In the genomic region with DNA sequence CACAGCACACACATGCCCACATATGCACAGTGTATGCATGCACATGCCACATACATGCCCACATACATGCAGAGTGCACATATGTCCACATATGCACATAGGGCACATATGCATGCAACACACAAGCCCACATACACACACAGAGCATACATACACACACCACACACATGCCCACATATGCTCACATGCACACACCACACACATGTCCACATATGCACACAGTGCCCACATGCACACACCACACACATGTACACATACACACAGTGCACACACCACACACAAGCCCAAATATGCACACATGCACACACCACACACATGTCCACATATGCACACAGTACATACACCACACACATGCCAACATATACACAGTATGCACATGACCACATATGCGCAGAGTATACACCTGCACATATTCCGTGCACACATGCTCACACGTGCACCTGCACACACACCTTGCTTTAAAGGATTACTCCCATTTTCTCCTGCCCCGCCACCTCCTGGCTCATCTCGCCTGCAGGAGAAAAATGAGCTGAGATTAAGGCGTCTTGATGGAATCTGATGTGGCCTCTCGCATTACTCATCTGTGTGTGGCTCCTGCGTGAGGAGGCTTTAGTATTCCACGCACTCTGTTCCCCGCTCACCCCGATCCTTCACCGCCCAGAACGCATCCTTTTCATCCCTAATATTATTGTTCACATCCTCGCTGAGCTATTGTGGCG, we compare ENCODE assay signal across 21 cellular contexts.
DNase-seq lines count a peak whose midpoint lies in the region; ATAC-seq, FAIRE-seq and TF ChIP-seq lines count a peak whose summit lies in the region.
"Had no signal": no experiment of that assay in that cellular context is flagged by ENCODE, and none has a peak within 500 bp of the region (broad histone marks: within the 10 kb centered on the region; RNA-seq: fewer than 3 reads in every experiment).

No MANE protein-coding gene starts in this region.

- H3K9ac ChIP-seq in H1 (replicated peaks in 1 of 4; ENCODE audit: extremely low read depth in 1 of 4, low read depth in 3 of 4, low read length in 3 of 4) (peak overlapping the region in 1 of 4 experiments; percentile 38; a peak in 1 of 7 replicates), neural cell (ENCODE audit: low read length) (peak overlapping the region; percentile 8)
- H3K9ac ChIP-seq: KMS-11 had no signal

- H4K91ac ChIP-seq in H1 (replicated peaks; ENCODE audit: insufficient read length, low read length), result peak overlapping the region; percentile 82

- no peaks in the 10 kb centered on the region for H3K36me3 Mint-ChIP-seq in activated naive CD4-positive, alpha-beta T cell treated with anti-CD3 and anti-CD28 coated beads, Interleukin-2, amount 50 U/mL, for 24 hours
- no peaks in the 10 kb centered on the region for H3K36me3 Mint-ChIP-seq in activated naive CD4-positive, alpha-beta T cell treated with anti-CD3 and anti-CD28 coated beads, Interleukin-2, amount 50 U/mL, for 72 hours
- H3K36me3 Mint-ChIP-seq: CD4-positive, CD25-positive, alpha-beta regulatory T cell had no signal

- no peak overlapping the region for H3K56ac ChIP-seq in H1 (replicated peaks; ENCODE audit: insufficient read length, low read depth, low read length)

- no peaks in the 10 kb centered on the region for H3K36me3 ChIP-seq in H1 (ENCODE audit: control insufficient read depth in 2 of 4, insufficient read depth in 4 of 4, low read length in 3 of 4)
- no peaks in the 10 kb centered on the region for H3K36me3 ChIP-seq in neural cell (ENCODE audit: insufficient read depth, low read length)
- no peaks in the 10 kb centered on the region for H3K36me3 ChIP-seq in effector memory CD4-positive, alpha-beta T cell (ENCODE audit: control insufficient read depth, insufficient read depth, low read length)
- H3K36me3 ChIP-seq in brain microvascular endothelial cell (replicated peaks), result no peaks in the 10 kb centered on the region

- H3K4me3 ChIP-seq in H1 (ENCODE audit: extremely low read depth in 1 of 4, insufficient read depth in 2 of 4, low read depth in 3 of 4, low read length in 4 of 4), result no peak overlapping the region
- no peak overlapping the region for H3K4me3 ChIP-seq in neural cell (ENCODE audit: low read length)
- no peak overlapping the region for H3K4me3 ChIP-seq in effector memory CD4-positive, alpha-beta T cell (ENCODE audit: insufficient read depth, low read depth, low read length, poor library complexity, severe bottlenecking)
- no peak overlapping the region for H3K4me3 ChIP-seq in brain microvascular endothelial cell (ENCODE audit: low read depth, low read length)

- peak overlapping the region; percentile 46 for H3K14ac ChIP-seq in H1 (ENCODE audit: insufficient read length)

- no peak overlapping the region for H2BK15ac ChIP-seq in H1 (ENCODE audit: low read length)

- no peaks in the 10 kb centered on the region for H3K9me2 ChIP-seq in neural cell (ENCODE audit: insufficient read depth, low read length)

- no peaks in the 10 kb centered on the region for H3K9me3 ChIP-seq in H1 (ENCODE audit: insufficient read depth in 2 of 2, low read depth in 1 of 2, low read length in 1 of 2)
- no peaks in the 10 kb centered on the region for H3K9me3 ChIP-seq in neural cell (ENCODE audit: low read length)
- no peaks in the 10 kb centered on the region for H3K9me3 ChIP-seq in effector memory CD4-positive, alpha-beta T cell (ENCODE audit: control insufficient read depth, low read length)
- H3K9me3 ChIP-seq: Caco-2 had no signal

- H4K20me1 ChIP-seq in H1 (replicated peaks in 1 of 2; ENCODE audit: control insufficient read depth in 1 of 2, insufficient read depth in 2 of 2, low read length in 2 of 2) (peaks cover 0 to 5% of the 10 kb centered on the region in 2 experiments), neural cell (ENCODE audit: insufficient read depth) (no peaks in the 10 kb centered on the region)

- H3K27me3 ChIP-seq in H1 (replicated peaks in 1 of 4; ENCODE audit: control insufficient read depth in 3 of 4, extremely low read depth in 1 of 4, insufficient read depth in 3 of 4, low read length in 3 of 4) (no peaks in the 10 kb centered on the region), neural cell (ENCODE audit: insufficient read depth, low read depth, low read length) (no peaks in the 10 kb centered on the region), brain microvascular endothelial cell (replicated peaks) (no peaks in the 10 kb centered on the region)
- peaks cover 11% of the 10 kb centered on the region for H3K27me3 ChIP-seq in effector memory CD4-positive, alpha-beta T cell (replicated peaks; ENCODE audit: control insufficient read depth, insufficient read depth, low read length, poor library complexity, severe bottlenecking)

- H3K4ac ChIP-seq in H1 (replicated peaks; ENCODE audit: insufficient read length, low read depth, low read length), result no peak overlapping the region

- no peaks in the 10 kb centered on the region for H3F3A ChIP-seq in neural cell (ENCODE audit: insufficient read depth, low read length, poor library complexity, severe bottlenecking)

- no peaks in the 10 kb centered on the region; a peak in 1 of 7 replicates for H3K4me1 ChIP-seq in H1 (replicated peaks in 1 of 4; ENCODE audit: control insufficient read depth in 3 of 4, insufficient read depth in 4 of 4, low read length in 3 of 4)
- H3K4me1 ChIP-seq in effector memory CD4-positive, alpha-beta T cell (ENCODE audit: control insufficient read depth, insufficient read depth, low read length, poor library complexity, severe bottlenecking), result no peaks in the 10 kb centered on the region

- no peak for TF ChIP-seq CTCF in H1 (IDR thresholded peaks at IDR 0.05; ENCODE audit: control extremely low read depth in 1 of 3, insufficient read depth in 1 of 3, low read depth in 1 of 3, low read length in 3 of 3)
- peak; percentile 44 for TF ChIP-seq CTCF in neural cell (IDR thresholded peaks at IDR 0.05; ENCODE audit: poor library complexity, severe bottlenecking)
- no peak for TF ChIP-seq CTCF in brain microvascular endothelial cell (IDR thresholded peaks at IDR 0.05; ENCODE audit: low read depth, low read length, missing control alignments)

- 0 out of 2 replicates have a peak overlapping the region, but pooled peaks have one; percentile 12 for H2BK5ac ChIP-seq in H1 (ENCODE audit: low read depth, low read length)

- peak overlapping the region; percentile 57 for H3K23ac ChIP-seq in H1 (ENCODE audit: insufficient read length)

- no peaks in the 10 kb centered on the region for H3K9me3 Mint-ChIP-seq in activated naive CD4-positive, alpha-beta T cell treated with anti-CD3 and anti-CD28 coated beads, Interleukin-2, amount 50 U/mL, for 24 hours
- H3K9me3 Mint-ChIP-seq in activated naive CD4-positive, alpha-beta T cell treated with anti-CD3 and anti-CD28 coated beads, Interleukin-2, amount 50 U/mL, for 72 hours, result peaks cover 5% of the 10 kb centered on the region in 2 donors
- H3K9me3 Mint-ChIP-seq: CD4-positive, CD25-positive, alpha-beta regulatory T cell had no signal

- no peak overlapping the region; the same call in 1 of the 2 replicates for H2BK12ac ChIP-seq in H1 (ENCODE audit: low read depth, low read length)

- H2BK20ac ChIP-seq in H1 (ENCODE audit: low read length), result peak overlapping the region; percentile 40; the same call in 1 of the 2 replicates

- WGBS in H1 (ENCODE audit: extremely low coverage in 1 of 2, insufficient coverage in 1 of 2, insufficient read length in 1 of 2, insufficient replicate concordance in 2 of 2, low coverage in 1 of 2, low lambda C conversion rate in 2 of 2, missing lambda C conversion rate in 1 of 2), 2 experiments, result 86% methylated on average over 15 of the region's 15 CpGs; no CpG with 5 or more reads in 1 of the 2 experiments

- CTCF ChIA-PET in H1 (lab: Charles Lee; ENCODE audit: partially characterized antibody) (interaction anchor here (1.1 to 2.4 kb wide), 4 partner anchors 11 to 169 kb away, joined by 3 to 16 read pairs (median 6); no protein-coding TSS in a partner anchor), HEK293T (lab: Yijun Ruan, JAX) (no interaction called here)

- no peak overlapping the region for H3K4me2 ChIP-seq in H1 (ENCODE audit: insufficient read depth in 1 of 2, low read depth in 2 of 2, low read length in 2 of 2)
- no peak overlapping the region for H3K4me2 ChIP-seq in neural cell (ENCODE audit: low read length)
- H3K4me2 ChIP-seq: KMS-11 had no signal

- no peak overlapping the region for H4K5ac ChIP-seq in H1 (ENCODE audit: insufficient read length, low read depth, low read length)

- POLR2A ChIA-PET in H1 (lab: Charles Lee; ENCODE audit: partially characterized antibody), result no interaction called here
- POLR2A ChIA-PET in HEK293T (lab: Yijun Ruan, JAX), result no interaction called here

- TF ChIP-seq EP300 in H1 (IDR thresholded peaks at IDR 0.05; ENCODE audit: borderline replicate concordance in 1 of 2, low read depth in 2 of 2, low read length in 2 of 2) (no peak), neural cell (conservative IDR thresholded peaks at IDR 0.05; ENCODE audit: poor library complexity, severe bottlenecking) (no peak)

- ATAC-seq in activated naive CD4-positive, alpha-beta T cell treated with anti-CD3 and anti-CD28 coated beads, Interleukin-2, amount 50 U/mL, for 72 hours, result no peak

- FAIRE-seq in H1 (lab: Jason Lieb, UNC), result no peak
- FAIRE-seq: G401.6 had no signal

- DNase-seq in activated naive CD4-positive, alpha-beta T cell treated with anti-CD3 and anti-CD28 coated beads, Interleukin-2, amount 50 U/mL, for 72 hours (ENCODE audit: low spot score in 2 of 2), result no peak
- no peak for DNase-seq in H1 (ENCODE audit: low read depth in 1 of 2, low spot score in 2 of 2)
- DNase-seq in effector memory CD4-positive, alpha-beta T cell, result no peak
- no peak for DNase-seq in GOT3 (lab: John Stamatoyannopoulos, UW)
- DNase-seq in HEK293T (ENCODE audit: extremely low spot score), result no peak
- DNase-seq in brain microvascular endothelial cell, result no peak
- DNase-seq: 8988T; Caco-2; CD4-positive, CD25-positive, alpha-beta regulatory T cell; MV-4-11; NCI-H1417; NCI-H187; NCI-H2227 treated with DMSO at 0.1 percent for 48 hours; NCI-H510A treated with DMSO at 0.1 percent for 48 hours; NCI-H774; SHP77 had no signal

- H3K23me2 ChIP-seq in H1 (ENCODE audit: low read depth, low read length), result no peaks in the 10 kb centered on the region

- in situ Hi-C loops in brain microvascular endothelial cell (cut with HindIII; ENCODE audit: low pct_ligation_motif_present, low sequenced_read_pairs), result no loop called here

- peak overlapping the region; percentile 26 for H3K27ac Mint-ChIP-seq in activated naive CD4-positive, alpha-beta T cell treated with anti-CD3 and anti-CD28 coated beads, Interleukin-2, amount 50 U/mL, for 24 hours
- H3K27ac Mint-ChIP-seq in activated naive CD4-positive, alpha-beta T cell treated with anti-CD3 and anti-CD28 coated beads, Interleukin-2, amount 50 U/mL, for 72 hours, result no peak overlapping the region
- H3K27ac Mint-ChIP-seq: B cell; CD4-positive, CD25-positive, alpha-beta regulatory T cell had no signal

- no peak overlapping the region for H3K27ac ChIP-seq in H1 (ENCODE audit: low read depth, low read length)
- H3K27ac ChIP-seq in neural cell (ENCODE audit: low read length), result peak overlapping the region; percentile 47
- no peak overlapping the region for H3K27ac ChIP-seq in effector memory CD4-positive, alpha-beta T cell (ENCODE audit: insufficient read depth, low read length, poor library complexity, severe bottlenecking)
- H3K27ac ChIP-seq in brain microvascular endothelial cell, result no peak overlapping the region
- H3K27ac ChIP-seq: KMS-11 had no signal

- no peak overlapping the region for H4K8ac ChIP-seq in H1 (ENCODE audit: extremely low read depth, insufficient read depth, low read length)

- H3K4me1 Mint-ChIP-seq in activated naive CD4-positive, alpha-beta T cell treated with anti-CD3 and anti-CD28 coated beads, Interleukin-2, amount 50 U/mL, for 24 hours, result no peaks in the 10 kb centered on the region
- H3K4me1 Mint-ChIP-seq: B cell had no signal

- TF ChIP-seq RAD21 in H1 (IDR thresholded peaks at IDR 0.05 in 1 of 2, conservative IDR thresholded peaks at IDR 0.05 in 1 of 2; ENCODE audit: low read depth in 2 of 2, low read length in 2 of 2) (no peak), neural cell (conservative IDR thresholded peaks at IDR 0.05) (peak; percentile 27)

- H2BK120ac ChIP-seq in H1 (replicated peaks; ENCODE audit: low read depth, low read length), result peak overlapping the region; percentile 55

- H2AK5ac ChIP-seq in H1 (ENCODE audit: low read depth, low read length), result peak overlapping the region; percentile 32; the same call in 1 of the 2 replicates

- 0 out of 2 replicates have a peak overlapping the region, but pooled peaks have one; percentile 38 for H2AFZ ChIP-seq in H1 (ENCODE audit: low read length)
- peak overlapping the region; percentile 15 for H2AFZ ChIP-seq in neural cell (ENCODE audit: low read depth, low read length)

- H3K4me3 Mint-ChIP-seq in activated naive CD4-positive, alpha-beta T cell treated with anti-CD3 and anti-CD28 coated beads, Interleukin-2, amount 50 U/mL, for 24 hours, result no peak overlapping the region
- H3K4me3 Mint-ChIP-seq: B cell; CD4-positive, CD25-positive, alpha-beta regulatory T cell had no signal

- TF ChIP-seq POLR2A in H1 (IDR thresholded peaks at IDR 0.05; ENCODE audit: control extremely low read depth in 1 of 2, low read depth in 2 of 2, low read length in 2 of 2), result no peak

- H3K27me3 Mint-ChIP-seq in activated naive CD4-positive, alpha-beta T cell treated with anti-CD3 and anti-CD28 coated beads, Interleukin-2, amount 50 U/mL, for 24 hours, result peaks cover 1% of the 10 kb centered on the region

- H3K79me2 ChIP-seq in H1 (ENCODE audit: control insufficient read depth in 1 of 2, insufficient read depth in 2 of 2, low read length in 2 of 2) (no peaks in the 10 kb centered on the region), neural cell (replicated peaks; ENCODE audit: insufficient read depth, low read length) (no peaks in the 10 kb centered on the region)

- no peaks in the 10 kb centered on the region for H3K79me1 ChIP-seq in H1 (ENCODE audit: low read depth, low read length)

- H3K18ac ChIP-seq in H1 (ENCODE audit: extremely low read depth, low read length), result no peak overlapping the region
